ENCODE assay signal across 29 cellular contexts in the genomic region with DNA sequence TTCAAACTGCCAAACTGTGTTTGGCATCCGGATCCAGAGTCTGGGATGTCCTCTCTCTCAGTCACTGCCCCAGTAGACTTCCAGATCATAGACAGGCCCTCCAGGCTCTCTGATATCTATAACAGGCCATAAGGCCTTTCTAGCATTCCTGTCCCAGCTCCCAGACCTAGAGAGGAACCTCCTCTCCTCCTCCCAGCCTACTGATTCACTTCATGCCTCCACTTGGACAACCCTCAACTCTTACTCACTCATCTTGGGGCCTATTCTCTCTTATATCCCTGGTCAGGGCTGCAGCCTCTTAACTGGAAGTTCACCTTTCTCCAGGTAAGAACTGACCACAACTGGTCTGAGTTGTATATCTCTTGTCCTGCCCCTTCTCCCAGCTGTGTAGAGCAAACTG.
DNase-seq lines count a peak whose midpoint lies in the region; ATAC-seq and TF ChIP-seq lines count a peak whose summit lies in the region.
"Had no signal": no experiment of that assay in that cellular context is flagged by ENCODE, and none has a peak within 500 bp of the region (broad histone marks: within the 10 kb centered on the region; RNA-seq: fewer than 3 reads in every experiment).

No MANE protein-coding gene starts in this region.

- H4K20me1 ChIP-seq in OCI-LY7 (ENCODE audit: insufficient read depth, low read length) = no peaks in the 10 kb centered on the region
- H4K20me1 ChIP-seq: BLaER1 had no signal

- H2AFZ ChIP-seq in OCI-LY7 (ENCODE audit: low read length) = no peak overlapping the region
- H2AFZ ChIP-seq: hepatocyte had no signal

- no peak overlapping the region for H3K9ac ChIP-seq in endodermal cell (ENCODE audit: extremely low read depth, low read length, poor library complexity, severe bottlenecking)
- H3K9ac ChIP-seq in mesendoderm (ENCODE audit: low read length) = no peak overlapping the region
- H3K9ac ChIP-seq: BLaER1 had no signal

- H3K4me3 Mint-ChIP-seq in endodermal cell = no peak overlapping the region
- H3K4me3 Mint-ChIP-seq in stimulated activated naive CD8-positive, alpha-beta T cell treated with anti-CD3 and anti-CD28 coated beads, Interleukin-15, amount 100 ng/mL, for 72 hours = no peak overlapping the region
- H3K4me3 Mint-ChIP-seq: activated CD4-positive, alpha-beta memory T cell treated with anti-CD3 and anti-CD28 coated beads for 36 hours had no signal

- H2AK5ac ChIP-seq in mesendoderm (ENCODE audit: low read length) = peak overlapping the region; percentile 25

- H3K56ac ChIP-seq in mesendoderm (ENCODE audit: low read length) = no peak overlapping the region

- CTCF ChIA-PET in OCI-LY7 (lab: Charles Lee; ENCODE audit: unreplicated experiment) = no interaction called here

- H4K8ac ChIP-seq in mesendoderm (ENCODE audit: low read depth, low read length) = no peak overlapping the region

- H3K4me3 ChIP-seq in cardiac muscle cell (no peak overlapping the region), left ventricle myocardium inferior (no peak overlapping the region), endodermal cell (ENCODE audit: low read length) (no peak overlapping the region), mesendoderm (ENCODE audit: low read length) (no peak overlapping the region), OCI-LY7 (ENCODE audit: low read depth, low read length, poor library complexity, severe bottlenecking) (no peak overlapping the region)
- H3K4me3 ChIP-seq: BLaER1, hepatocyte, lower lobe of right lung, MG63, stomach, tibial nerve had no signal

- no TSS peak for BruUV-seq in OCI-LY7 (replicated peaks; lab: Mats Ljungman, UMichigan)

- H3K9me2 ChIP-seq in OCI-LY7 (ENCODE audit: insufficient read depth, low read length) = no peaks in the 10 kb centered on the region

- H3K18ac ChIP-seq in mesendoderm (ENCODE audit: low read length) = peak overlapping the region; percentile 20

- ATAC-seq in GM19397 (IDR thresholded peaks at IDR 0.05; ENCODE audit: unreplicated experiment) (no peak), left colon (no peak)
- ATAC-seq in stimulated activated naive CD8-positive, alpha-beta T cell treated with anti-CD3 and anti-CD28 coated beads, Interleukin-15, amount 100 ng/mL, for 72 hours = no peak
- ATAC-seq: SK-N-SH treated with all-trans-retinoic acid at 6 μM for 48 hours had no signal

- H3K4me1 Mint-ChIP-seq in endodermal cell = peaks cover 44% of the 10 kb centered on the region
- H3K4me1 Mint-ChIP-seq in stimulated activated naive CD8-positive, alpha-beta T cell treated with anti-CD3 and anti-CD28 coated beads, Interleukin-15, amount 100 ng/mL, for 72 hours = no peaks in the 10 kb centered on the region

- H3K36me3 ChIP-seq in cardiac muscle cell = no peaks in the 10 kb centered on the region
- no peaks in the 10 kb centered on the region for H3K36me3 ChIP-seq in left ventricle myocardium inferior
- no peaks in the 10 kb centered on the region for H3K36me3 ChIP-seq in endodermal cell (ENCODE audit: control insufficient read depth, insufficient read depth, low read length)
- H3K36me3 ChIP-seq in mesendoderm (ENCODE audit: control insufficient read depth, insufficient read depth, low read length) = no peaks in the 10 kb centered on the region
- no peaks in the 10 kb centered on the region for H3K36me3 ChIP-seq in OCI-LY7 (ENCODE audit: insufficient read depth, low read length)
- H3K36me3 ChIP-seq: BLaER1, lower lobe of right lung, MG63, stomach, tibial nerve had no signal

- H3K9me3 ChIP-seq in cardiac muscle cell (ENCODE audit: low read depth) = no peaks in the 10 kb centered on the region
- H3K9me3 ChIP-seq in left ventricle myocardium inferior (replicated peaks) = no peaks in the 10 kb centered on the region
- no peaks in the 10 kb centered on the region for H3K9me3 ChIP-seq in endodermal cell (ENCODE audit: control insufficient read depth, low read length)
- no peaks in the 10 kb centered on the region for H3K9me3 ChIP-seq in OCI-LY7 (ENCODE audit: low read length)
- H3K9me3 ChIP-seq: BLaER1, lower lobe of right lung, MG63, stomach, tibial nerve had no signal

- peaks cover 5% of the 10 kb centered on the region for H3K27me3 Mint-ChIP-seq in endodermal cell (ENCODE audit: insufficient read depth)
- peaks cover 24% of the 10 kb centered on the region for H3K27me3 Mint-ChIP-seq in stimulated activated naive CD8-positive, alpha-beta T cell treated with anti-CD3 and anti-CD28 coated beads, Interleukin-15, amount 100 ng/mL, for 72 hours
- H3K27me3 Mint-ChIP-seq: activated CD4-positive, alpha-beta memory T cell treated with anti-CD3 and anti-CD28 coated beads for 36 hours had no signal

- H3K27me3 ChIP-seq in cardiac muscle cell (no peaks in the 10 kb centered on the region), left ventricle myocardium inferior (ENCODE audit: low read depth) (peaks cover 3% of the 10 kb centered on the region), endodermal cell (ENCODE audit: control insufficient read depth, insufficient read depth, low read length, poor library complexity, severe bottlenecking) (no peaks in the 10 kb centered on the region), mesendoderm (ENCODE audit: insufficient read depth, low read length, poor library complexity) (no peaks in the 10 kb centered on the region)
- H3K27me3 ChIP-seq: BLaER1, hepatocyte, MG63, stomach, tibial nerve had no signal

- DNase-seq in cardiac muscle cell (ENCODE audit: low read depth in 1 of 2, low spot score in 1 of 2) (no peak), left ventricle myocardium inferior (no peak), endodermal cell (no peak), mesendoderm (no peak), OCI-LY7 (ENCODE audit: low spot score) (no peak), left colon (no peak)
- DNase-seq in stimulated activated naive CD8-positive, alpha-beta T cell treated with anti-CD3 and anti-CD28 coated beads, Interleukin-15, amount 100 ng/mL, for 72 hours = no peak
- DNase-seq: activated CD4-positive, alpha-beta memory T cell treated with anti-CD3 and anti-CD28 coated beads for 36 hours; activated CD4-positive, CD25-positive, alpha-beta regulatory T cell; activated T-cell treated with anti-CD3 and anti-CD28 coated beads for 4 hours; caudate nucleus; dermis blood vessel endothelial cell; lower lobe of right lung; MG63; NCI-H1417 treated with DMSO at 0.1 percent for 48 hours; NCI-H2171; NCI-H524 treated with DMSO at 0.1 percent for 48 hours; nucleus accumbens; retina; stimulated activated CD4-positive, alpha-beta T cell treated with anti-CD3 and anti-CD28 coated beads, Interleukin-12 subunit alpha, Interleukin-12 subunit beta, amount 100 ng/mL, for 4 hours; stimulated activated CD4-positive, alpha-beta T cell treated with anti-CD3 and anti-CD28 coated beads, Interleukin-4, amount 100 ng/mL, for 4 hours; stomach; T1000 had no signal

- peak overlapping the region; percentile 24 for H3K27ac Mint-ChIP-seq in endodermal cell
- H3K27ac Mint-ChIP-seq in stimulated activated naive CD8-positive, alpha-beta T cell treated with anti-CD3 and anti-CD28 coated beads, Interleukin-15, amount 100 ng/mL, for 72 hours = peak overlapping the region in 1 of 2 donors; percentile 7
- H3K27ac Mint-ChIP-seq: activated CD4-positive, alpha-beta memory T cell treated with anti-CD3 and anti-CD28 coated beads for 36 hours had no signal

- no peak overlapping the region for H2BK5ac ChIP-seq in mesendoderm (ENCODE audit: low read length)

- H4K5ac ChIP-seq in mesendoderm (ENCODE audit: low read length) = no peak overlapping the region

- intact Hi-C loops in left ventricle myocardium inferior (cut with micrococcal nuclease) = no loop called here
- intact Hi-C loops in OCI-LY7 (cut with micrococcal nuclease; ENCODE audit: unreplicated experiment) = no loop called here
- intact Hi-C loops in left colon (cut with DNase I, micrococcal nuclease) = no loop called here

- H2BK15ac ChIP-seq in mesendoderm (replicated peaks; ENCODE audit: low read depth) = peak overlapping the region; percentile 42

- no peaks in the 10 kb centered on the region for H3K36me3 Mint-ChIP-seq in endodermal cell (ENCODE audit: low read depth)
- H3K36me3 Mint-ChIP-seq: activated CD4-positive, alpha-beta memory T cell treated with anti-CD3 and anti-CD28 coated beads for 36 hours had no signal

- TF ChIP-seq CTCF in cardiac muscle cell (IDR thresholded peaks at IDR 0.05; ENCODE audit: low read depth, low read length) (no peak), left ventricle myocardium inferior (IDR thresholded peaks at IDR 0.05; ENCODE audit: borderline replicate concordance) (no peak), endodermal cell (conservative IDR thresholded peaks at IDR 0.05) (no peak), OCI-LY7 (conservative IDR thresholded peaks at IDR 0.05; ENCODE audit: low read length) (no peak)

- H3K79me2 ChIP-seq in mesendoderm (ENCODE audit: control insufficient read depth, insufficient read depth, low read length) (no peaks in the 10 kb centered on the region), OCI-LY7 (ENCODE audit: insufficient read depth, low read depth, low read length) (no peaks in the 10 kb centered on the region)
- H3K79me2 ChIP-seq: hepatocyte had no signal

- H3K27ac ChIP-seq in cardiac muscle cell = peak overlapping the region; percentile 95
- no peak overlapping the region for H3K27ac ChIP-seq in left ventricle myocardium inferior (replicated peaks)
- H3K27ac ChIP-seq in endodermal cell (ENCODE audit: low read depth, low read length) = no peak overlapping the region
- no peak overlapping the region for H3K27ac ChIP-seq in mesendoderm (ENCODE audit: low read depth, low read length)
- no peak overlapping the region for H3K27ac ChIP-seq in OCI-LY7 (ENCODE audit: low read depth, low read length, poor library complexity, severe bottlenecking)
- H3K27ac ChIP-seq: BLaER1, hepatocyte, lower lobe of right lung, RWPE1, stomach, tibial nerve had no signal

- H3K79me1 ChIP-seq in mesendoderm (ENCODE audit: low read length) = no peaks in the 10 kb centered on the region

- no peak overlapping the region for H2BK120ac ChIP-seq in mesendoderm (ENCODE audit: low read depth, low read length)

- H3K23ac ChIP-seq in mesendoderm (ENCODE audit: low read length) = no peak overlapping the region

- WGBS in endodermal cell (ENCODE audit: insufficient coverage in 1 of 2, insufficient read length in 1 of 2), 2 experiments = 94% methylated on average over 1 of the region's 1 CpG; no CpG with 5 or more reads in 1 of the 2 experiments
- no CpG with 5 or more reads among the region's 1 CpG for WGBS in mesendoderm (ENCODE audit: extremely low coverage, insufficient coverage, low lambda C conversion rate)

- POLR2A ChIA-PET in OCI-LY7 (lab: Charles Lee) = interaction anchor here (0.6 kb wide), 1 partner anchor 919 kb away, joined by 4 read pairs; no protein-coding TSS in a partner anchor

- no peak overlapping the region for H3K4me2 ChIP-seq in mesendoderm (ENCODE audit: low read length)
- no peak overlapping the region for H3K4me2 ChIP-seq in OCI-LY7 (ENCODE audit: low read length)
- H3K4me2 ChIP-seq: BLaER1, hepatocyte had no signal

- H3K4ac ChIP-seq in mesendoderm (ENCODE audit: low read depth, low read length) = peak overlapping the region; percentile 56

- H3K4me1 ChIP-seq in cardiac muscle cell (ENCODE audit: low read depth) (peaks cover 42% of the 10 kb centered on the region), left ventricle myocardium inferior (peaks cover 25% of the 10 kb centered on the region), endodermal cell (ENCODE audit: control insufficient read depth, insufficient read depth, low read length) (peaks cover 14% of the 10 kb centered on the region), mesendoderm (ENCODE audit: control insufficient read depth, low read depth, low read length) (no peaks in the 10 kb centered on the region), OCI-LY7 (ENCODE audit: insufficient read depth, low read length, poor library complexity, severe bottlenecking) (no peaks in the 10 kb centered on the region)
- H3K4me1 ChIP-seq: BLaER1 had no signal

- no peaks in the 10 kb centered on the region for H3K9me3 Mint-ChIP-seq in endodermal cell
- no peaks in the 10 kb centered on the region for H3K9me3 Mint-ChIP-seq in stimulated activated naive CD8-positive, alpha-beta T cell treated with anti-CD3 and anti-CD28 coated beads, Interleukin-15, amount 100 ng/mL, for 72 hours
- H3K9me3 Mint-ChIP-seq: activated CD4-positive, alpha-beta memory T cell treated with anti-CD3 and anti-CD28 coated beads for 36 hours had no signal
